1 cellular context compared by ENCODE assay signal in genomic region chr4:665381-665750, GRCh38.
TF ChIP-seq lines count a peak whose summit lies in the region.

No MANE protein-coding gene starts in this region.

TF ChIP-seq in SK-N-SH, 30 proteins besides CTCF, POLR2A, EP300 and RAD21:
- no peak for TF ChIP-seq TEAD4 (IDR thresholded peaks at IDR 0.05; ENCODE audit: borderline replicate concordance, insufficient read depth)
- TF ChIP-seq MXI1 (IDR thresholded peaks at IDR 0.05; ENCODE audit: low read depth, low read length) = no peak
